ENCODE assay signal across 20 cellular contexts in the genomic region with DNA sequence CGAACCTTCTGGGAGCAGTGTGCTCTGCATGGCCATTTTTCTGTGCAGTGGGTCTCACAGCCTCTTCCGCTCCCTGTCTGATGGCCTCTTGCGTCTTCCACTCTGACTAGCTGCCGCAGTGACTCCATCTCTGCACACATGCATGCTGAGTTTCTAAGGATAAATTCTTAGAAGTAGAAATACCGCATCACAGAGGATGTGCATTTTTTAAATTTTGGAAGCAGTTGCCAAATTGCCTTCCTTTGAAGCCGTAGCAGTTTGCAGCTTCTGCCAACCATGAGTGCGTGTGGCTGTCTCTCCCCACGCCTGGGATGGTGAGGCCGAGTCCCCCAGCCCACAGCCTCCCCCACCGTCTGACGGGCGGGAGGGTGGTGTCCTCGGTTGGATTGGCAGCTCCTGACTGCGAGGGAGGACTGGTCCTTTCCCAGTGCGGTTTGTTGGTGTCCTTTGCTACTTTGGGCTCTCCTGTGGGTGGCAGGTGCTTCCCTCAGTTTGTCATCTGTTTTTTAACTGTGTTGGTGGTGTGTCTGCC. TPM values are rescaled to one million over a fixed set of nuclear protein-coding genes. Genes with fewer than 3 reads are reported as not detected.
DNase-seq lines count a peak whose midpoint lies in the region; ATAC-seq and TF ChIP-seq lines count a peak whose summit lies in the region.
"Had no signal": no experiment of that assay in that cellular context is flagged by ENCODE, and none has a peak within 500 bp of the region (broad histone marks: within the 10 kb centered on the region; RNA-seq: fewer than 3 reads in every experiment).

No MANE protein-coding gene starts in this region.

- no peak for DNase-seq in activated naive CD8-positive, alpha-beta T cell treated with anti-CD3 and anti-CD28 coated beads, Interleukin-2, amount 10 ng/mL, durations not matched to agents 7 days and 5 days
- no peak for DNase-seq in activated naive CD8-positive, alpha-beta T cell treated with anti-CD3 and anti-CD28 coated beads for 36 hours
- DNase-seq in left lobe of liver (ENCODE audit: low spot score), result no peak
- DNase-seq in thyroid gland, result no peak
- no peak for DNase-seq in coronary artery (ENCODE audit: low spot score)
- no peak for DNase-seq in T-helper 2 cell
- no peak for DNase-seq in activated CD4-positive, CD25-positive, alpha-beta regulatory T cell (lab: John Stamatoyannopoulos, UW)
- DNase-seq: activated CD8-positive, alpha-beta memory T cell treated with anti-CD3 and anti-CD28 coated beads, Interleukin-2, amount 50 U/mL, for 4 hours; KG1; PC-3; upper lobe of right lung had no signal

- no peaks in the 10 kb centered on the region for H3K27me3 Mint-ChIP-seq in activated naive CD8-positive, alpha-beta T cell treated with anti-CD3 and anti-CD28 coated beads, Interleukin-2, amount 10 ng/mL, durations not matched to agents 7 days and 5 days
- H3K27me3 Mint-ChIP-seq in activated naive CD8-positive, alpha-beta T cell treated with anti-CD3 and anti-CD28 coated beads for 36 hours, result no peaks in the 10 kb centered on the region
- H3K27me3 Mint-ChIP-seq: activated naive CD8-positive, alpha-beta T cell had no signal

- H3K4me1 Mint-ChIP-seq in activated naive CD8-positive, alpha-beta T cell treated with anti-CD3 and anti-CD28 coated beads, Interleukin-2, amount 10 ng/mL, durations not matched to agents 7 days and 5 days, result peaks cover 11% of the 10 kb centered on the region
- peaks cover 24% of the 10 kb centered on the region for H3K4me1 Mint-ChIP-seq in activated naive CD8-positive, alpha-beta T cell treated with anti-CD3 and anti-CD28 coated beads for 36 hours

- no peak for TF ChIP-seq POLR2A in thyroid gland (IDR thresholded peaks at IDR 0.05)

- POLR2A ChIA-PET in activated naive CD8-positive, alpha-beta T cell treated with anti-CD3 and anti-CD28 coated beads, Interleukin-2, amount 10 ng/mL, durations not matched to agents 7 days and 5 days (lab: Charles Lee), result interaction anchor here (1.1 kb wide), 1 partner anchor 9 kb away, joined by 5 read pairs; the partner anchor contains the start of gene FZR1

- H3K36me3 Mint-ChIP-seq in activated naive CD8-positive, alpha-beta T cell treated with anti-CD3 and anti-CD28 coated beads, Interleukin-2, amount 10 ng/mL, durations not matched to agents 7 days and 5 days, result peaks cover 2% of the 10 kb centered on the region
- peaks cover 2% of the 10 kb centered on the region for H3K36me3 Mint-ChIP-seq in activated naive CD8-positive, alpha-beta T cell treated with anti-CD3 and anti-CD28 coated beads for 36 hours

- H3K9me3 ChIP-seq in thyroid gland, result no peaks in the 10 kb centered on the region
- H3K9me3 ChIP-seq: upper lobe of right lung had no signal

- peaks cover 0 to 9% of the 10 kb centered on the region in 2 donors for H3K4me1 ChIP-seq in thyroid gland
- H3K4me1 ChIP-seq: upper lobe of right lung had no signal

- no peak overlapping the region for H3K4me3 ChIP-seq in thyroid gland (replicated peaks in 1 of 3)
- no peak overlapping the region for H3K4me3 ChIP-seq in coronary artery
- H3K4me3 ChIP-seq: hepatocyte, upper lobe of right lung had no signal

- ATAC-seq in activated naive CD8-positive, alpha-beta T cell treated with anti-CD3 and anti-CD28 coated beads, Interleukin-2, amount 10 ng/mL, durations not matched to agents 7 days and 5 days (ENCODE audit: low read depth), result peak; percentile 34
- peak; percentile 3 for ATAC-seq in left lobe of liver
- ATAC-seq: SK-N-SH treated with all-trans-retinoic acid at 6 μM for 48 hours, upper lobe of right lung had no signal

- WGBS in thyroid gland, 2 donors, result 82 to 86% methylated on average over 13 to 15 of the region's 15 CpGs

- H3K27me3 ChIP-seq in thyroid gland, result no peaks in the 10 kb centered on the region
- H3K27me3 ChIP-seq: hepatocyte, upper lobe of right lung had no signal

- peak overlapping the region; percentile 74 for H3K27ac Mint-ChIP-seq in activated naive CD8-positive, alpha-beta T cell treated with anti-CD3 and anti-CD28 coated beads, Interleukin-2, amount 10 ng/mL, durations not matched to agents 7 days and 5 days
- no peak overlapping the region for H3K27ac Mint-ChIP-seq in activated naive CD8-positive, alpha-beta T cell treated with anti-CD3 and anti-CD28 coated beads for 36 hours
- H3K27ac Mint-ChIP-seq: activated naive CD8-positive, alpha-beta T cell had no signal

- H3K36me3 ChIP-seq in thyroid gland, result no peaks in the 10 kb centered on the region

- H3K27ac ChIP-seq in angular gyrus (ENCODE audit: low read depth, low read length), result peak overlapping the region; percentile 8
- no peak overlapping the region for H3K27ac ChIP-seq in thyroid gland
- H3K27ac ChIP-seq in coronary artery, result no peak overlapping the region
- H3K27ac ChIP-seq: hepatocyte, upper lobe of right lung had no signal

- TF ChIP-seq CTCF in thyroid gland (IDR thresholded peaks at IDR 0.05) (no peak), coronary artery (IDR thresholded peaks at IDR 0.05) (no peak)

- no peaks in the 10 kb centered on the region for H3K9me3 Mint-ChIP-seq in activated naive CD8-positive, alpha-beta T cell treated with anti-CD3 and anti-CD28 coated beads, Interleukin-2, amount 10 ng/mL, durations not matched to agents 7 days and 5 days
- H3K9me3 Mint-ChIP-seq in activated naive CD8-positive, alpha-beta T cell treated with anti-CD3 and anti-CD28 coated beads for 36 hours, result no peaks in the 10 kb centered on the region

- intact Hi-C loops in thyroid gland (cut with DNase I), result no loop called here

- peak overlapping the region; percentile 27 for H3K4me3 Mint-ChIP-seq in activated naive CD8-positive, alpha-beta T cell treated with anti-CD3 and anti-CD28 coated beads, Interleukin-2, amount 10 ng/mL, durations not matched to agents 7 days and 5 days
- no peak overlapping the region for H3K4me3 Mint-ChIP-seq in activated naive CD8-positive, alpha-beta T cell treated with anti-CD3 and anti-CD28 coated beads for 36 hours
- H3K4me3 Mint-ChIP-seq: activated naive CD8-positive, alpha-beta T cell had no signal

RNA-seq across cellular contexts. Expression of gene FZR1, which starts 9.8 kb away (rescaled TPM):
- total RNA-seq in activated naive CD8-positive, alpha-beta T cell treated with anti-CD3 and anti-CD28 coated beads, Interleukin-2, amount 10 ng/mL, durations not matched to agents 7 days and 5 days, result 10 to 100 TPM; 82.9 to 83.6 TPM
- total RNA-seq in activated naive CD8-positive, alpha-beta T cell treated with anti-CD3 and anti-CD28 coated beads for 36 hours, result 10 to 100 TPM; 32.6 to 39.6 TPM
- total RNA-seq in left lobe of liver, result 27.4 TPM
- 10 to 100 TPM; 28.6 to 56.0 (median 36.1) TPM for total RNA-seq in thyroid gland

RNA-seq across cellular contexts. Expression of gene DOHH, which starts 15.5 kb away (rescaled TPM):
- 10 to 100 TPM in 1 of 2 experiments, 1 to 10 TPM in 1; 9.9 to 12.1 TPM for total RNA-seq in activated naive CD8-positive, alpha-beta T cell treated with anti-CD3 and anti-CD28 coated beads, Interleukin-2, amount 10 ng/mL, durations not matched to agents 7 days and 5 days
- 10 to 100 TPM; 17.2 to 18.3 TPM for total RNA-seq in activated naive CD8-positive, alpha-beta T cell treated with anti-CD3 and anti-CD28 coated beads for 36 hours
- total RNA-seq in left lobe of liver (5.5 TPM), thyroid gland (10 to 100 TPM in 3 of 4 donors, 1 to 10 TPM in 1; 9.0 to 18.9 (median 13.6) TPM)

RNA-seq across cellular contexts. Expression of gene TEKTIP1, which starts 23.0 kb away (rescaled TPM):
- 10 to 100 TPM; 11.4 to 13.9 TPM for total RNA-seq in activated naive CD8-positive, alpha-beta T cell treated with anti-CD3 and anti-CD28 coated beads, Interleukin-2, amount 10 ng/mL, durations not matched to agents 7 days and 5 days
- total RNA-seq in activated naive CD8-positive, alpha-beta T cell treated with anti-CD3 and anti-CD28 coated beads for 36 hours, result 1 to 10 TPM; 1.2 to 2.2 TPM
- total RNA-seq in left lobe of liver, result 1.9 TPM
- total RNA-seq in thyroid gland, result 1 to 10 TPM in 3 of 4 donors, not detected in 1; 1.2 to 3.3 (median 1.9) TPM
- total RNA-seq: epithelial cell of proximal tubule, H4, hepatocyte, NCI-H460, PC-3, pulmonary artery endothelial cell had no signal

RNA-seq across cellular contexts. Expression of gene SMIM44, which starts 32.7 kb away (rescaled TPM):
- not detected for total RNA-seq in activated naive CD8-positive, alpha-beta T cell treated with anti-CD3 and anti-CD28 coated beads, Interleukin-2, amount 10 ng/mL, durations not matched to agents 7 days and 5 days
- not detected for total RNA-seq in activated naive CD8-positive, alpha-beta T cell treated with anti-CD3 and anti-CD28 coated beads for 36 hours
- total RNA-seq in left lobe of liver (not detected), thyroid gland (not detected)
- total RNA-seq: chondrocyte, H4, hepatocyte, NCI-H460, PC-3, pulmonary artery endothelial cell, upper lobe of right lung had no signal

RNA-seq across cellular contexts. Expression of gene SMIM24, which starts 35.6 kb away (rescaled TPM):
- total RNA-seq in activated naive CD8-positive, alpha-beta T cell treated with anti-CD3 and anti-CD28 coated beads, Interleukin-2, amount 10 ng/mL, durations not matched to agents 7 days and 5 days, result 1 to 10 TPM; 5.2 to 6.0 TPM
- total RNA-seq in activated naive CD8-positive, alpha-beta T cell treated with anti-CD3 and anti-CD28 coated beads for 36 hours, result 1 to 10 TPM; 2.2 to 2.5 TPM
- total RNA-seq in left lobe of liver (10.8 TPM), thyroid gland (not detected)
- total RNA-seq: chondrocyte, H4, NCI-H460, pulmonary artery endothelial cell, upper lobe of right lung had no signal
